In genomic region chr6:41637179-41638001, GRCh38 we compare ENCODE assay signal across 10 cellular contexts. TPM values are rescaled to one million over a fixed set of nuclear protein-coding genes. Genes with fewer than 3 reads are reported as not detected.
DNase-seq lines count a peak whose midpoint lies in the region; ATAC-seq and TF ChIP-seq lines count a peak whose summit lies in the region.
"Had no signal": no experiment of that assay in that cellular context is flagged by ENCODE, and none has a peak within 500 bp of the region (broad histone marks: within the 10 kb centered on the region; RNA-seq: fewer than 3 reads in every experiment).

No MANE protein-coding gene starts in this region.

- TF ChIP-seq POLR2A in testis (IDR thresholded peaks at IDR 0.05), result no peak

- intact Hi-C loops in lower lobe of right lung (cut with DNase I) (no loop called here), testis (cut with DNase I; ENCODE audit: low total_unique reads) (no loop called here)

- DNase-seq in DMS53 (lab: John Stamatoyannopoulos, UW), result peak; percentile 62
- DNase-seq in DMS53 treated with DMSO at 0.1 percent for 48 hours (lab: John Stamatoyannopoulos, UW; ENCODE audit: unreplicated experiment), result no peak
- peak; percentile 87 for DNase-seq in chondrocyte (ENCODE audit: low spot score)
- peak; percentile 48 for DNase-seq in lower lobe of right lung
- no peak for DNase-seq in testis
- DNase-seq: NCI-H1092 treated with DMSO at 0.1 percent for 48 hours had no signal

- H3K27me3 Mint-ChIP-seq in chondrocyte (ENCODE audit: low read depth), result no peaks in the 10 kb centered on the region

- H3K36me3 ChIP-seq in lower lobe of right lung (no peaks in the 10 kb centered on the region), testis (ENCODE audit: low read depth, missing control alignments) (no peaks in the 10 kb centered on the region)

- H3K4me3 ChIP-seq in lower lobe of right lung (peak overlapping the region; percentile 57), testis (peak overlapping the region; percentile 53 to 62)

- peak overlapping the region; percentile 84 for H3K27ac Mint-ChIP-seq in chondrocyte (ENCODE audit: unreplicated experiment)

- H3K9me3 ChIP-seq in lower lobe of right lung (no peaks in the 10 kb centered on the region), testis (no peaks in the 10 kb centered on the region)

- H3K4me1 ChIP-seq in lower lobe of right lung (peaks cover 23% of the 10 kb centered on the region), testis (peaks cover 22% of the 10 kb centered on the region)

- WGBS in testis, 2 donors, result 9 to 10% methylated on average over 26 to 57 of the region's 57 CpGs

- TF ChIP-seq CTCF in chondrocyte (IDR thresholded peaks at IDR 0.05) (no peak), lower lobe of right lung (IDR thresholded peaks at IDR 0.05) (no peak), testis (IDR thresholded peaks at IDR 0.05) (no peak)

- H3K27me3 ChIP-seq in lower lobe of right lung (ENCODE audit: low read depth) (peaks cover 28% of the 10 kb centered on the region), testis (no peaks in the 10 kb centered on the region)

- no peaks in the 10 kb centered on the region for H3K9me3 Mint-ChIP-seq in chondrocyte (ENCODE audit: low read depth)

- H3K27ac ChIP-seq in lower lobe of right lung, result peak overlapping the region; percentile 51
- H3K27ac ChIP-seq in testis, result peak overlapping the region; percentile 13 to 48
- H3K27ac ChIP-seq: 22Rv1 had no signal

- H3K4me3 Mint-ChIP-seq in chondrocyte (ENCODE audit: unreplicated experiment), result peak overlapping the region; percentile 87

- peak; percentile 4 to 25 for ATAC-seq in lower lobe of right lung
- no peak for ATAC-seq in activated CD4-positive, CD25-positive, alpha-beta regulatory T cell treated with anti-CD3 and anti-CD28 coated beads, Interleukin-2, amount 50 U/mL, for 24 hours
- ATAC-seq in GM19035 (IDR thresholded peaks at IDR 0.05; ENCODE audit: unreplicated experiment), result no peak
- ATAC-seq in GM18520 (IDR thresholded peaks at IDR 0.05; ENCODE audit: unreplicated experiment), result no peak

- H3K4me1 Mint-ChIP-seq in chondrocyte (ENCODE audit: low read depth), result peaks cover 72% of the 10 kb centered on the region

- no peaks in the 10 kb centered on the region for H3K36me3 Mint-ChIP-seq in chondrocyte (ENCODE audit: low read depth)

RNA-seq across cellular contexts. Expression of gene MDFI, which starts 0.9 kb away (rescaled TPM):
- 31.8 to 62.6 TPM (median 33.7 TPM) in 3 replicates for total RNA-seq in chondrocyte
- 10.6 TPM for total RNA-seq in lower lobe of right lung
- 10 to 100 TPM; 15.1 to 16.0 TPM for total RNA-seq in testis
- 12.9 TPM for polyA plus RNA-seq in testis (ENCODE audit: insufficient read depth, low read depth, low replicate concordance)

Comparison
In these comparisons a context has a peak if more than half of its experiments do, and no peak if none do; other contexts are left out.
1. DNase-seq: peak in DMS53 (single experiment), chondrocyte (single experiment) and lower lobe of right lung (single experiment); none in DMS53 treated with DMSO at 0.1 percent for 48 hours (single experiment) and testis (single experiment).
2. ATAC-seq: peak in lower lobe of right lung (2 of 2); none in activated CD4-positive, CD25-positive, alpha-beta regulatory T cell treated with anti-CD3 and anti-CD28 coated beads, Interleukin-2, amount 50 U/mL, for 24 hours (0 of 2), GM19035 (single experiment) and GM18520 (single experiment).